ENCODE assay signal across 18 cellular contexts in genomic region chr7:44321796-44322195, GRCh38. TPM values are rescaled to one million over a fixed set of nuclear protein-coding genes. Genes with fewer than 3 reads are reported as not detected.
A peak's percentile ranks its signal among the peaks of the same experiment; 100 is the strongest.
DNase-seq lines count a peak whose midpoint lies in the region; ATAC-seq and TF ChIP-seq lines count a peak whose summit lies in the region.
"Had no signal": no experiment of that assay in that cellular context is flagged by ENCODE, and none has a peak within 500 bp of the region (broad histone marks: within the 10 kb centered on the region; RNA-seq: fewer than 3 reads in every experiment).

No MANE protein-coding gene starts in this region.

- DNase-seq in activated effector memory CD4-positive, alpha-beta T cell treated with anti-CD3 and anti-CD28 coated beads, Interleukin-2, amount 50 U/mL, for 16 hours: peak; percentile 57
- no peak for DNase-seq in activated effector memory CD4-positive, alpha-beta T cell treated with Interleukin-2 at 50 U/mL for 16 hours
- DNase-seq in heart right ventricle: no peak
- DNase-seq in neural crest cell (ENCODE audit: low read depth, low spot score): no peak
- peak; percentile 46 for DNase-seq in upper lobe of right lung
- no peak for DNase-seq in central memory CD4-positive, alpha-beta T cell
- no peak for DNase-seq in NCI-H187 (lab: John Stamatoyannopoulos, UW)
- DNase-seq in retina: no peak
- DNase-seq: BE2C; CD4-positive, CD25-positive, alpha-beta regulatory T cell; H7; HFFc6; NCI-H1436; NCI-H2029; NCI-H2171 treated with DMSO at 0.1 percent for 48 hours; NCI-H446 treated with DMSO at 0.1 percent for 48 hours; NK-92 treated with Interleukin-12 subunit alpha and Interleukin-12 subunit beta, amount 100 ng/mL, for 24 hours; SHP77 had no signal

- ATAC-seq in heart right ventricle: peak in 5 of 8 donors; percentile 3 to 30 (median 12)
- ATAC-seq in upper lobe of right lung: no peak

- no peaks in the 10 kb centered on the region for H3K9me3 ChIP-seq in heart right ventricle
- no peaks in the 10 kb centered on the region for H3K9me3 ChIP-seq in upper lobe of right lung
- H3K9me3 ChIP-seq: BE2C had no signal

- peak overlapping the region; percentile 62 for H3K4me3 Mint-ChIP-seq in neural crest cell
- H3K4me3 Mint-ChIP-seq: CD4-positive, CD25-positive, alpha-beta regulatory T cell; HFFc6 had no signal

- peaks cover 5% of the 10 kb centered on the region for H3K4me1 Mint-ChIP-seq in neural crest cell

- TF ChIP-seq CTCF in heart right ventricle (IDR thresholded peaks at IDR 0.05) (no peak), neural crest cell (conservative IDR thresholded peaks at IDR 0.05) (no peak), upper lobe of right lung (IDR thresholded peaks at IDR 0.05) (no peak)

- intact Hi-C loops in heart right ventricle (cut with DNase I): loop anchor here in 2 of 10 donors (5.0 to 10.0 kb wide), 2 partner anchors 64 to 153 kb away; no protein-coding TSS in a partner anchor
- intact Hi-C loops in upper lobe of right lung (cut with DNase I): no loop called here

- H3K36me3 ChIP-seq in heart right ventricle (no peaks in the 10 kb centered on the region), upper lobe of right lung (no peaks in the 10 kb centered on the region)
- H3K36me3 ChIP-seq: BE2C had no signal

- no peak overlapping the region for H3K27ac Mint-ChIP-seq in neural crest cell (ENCODE audit: unreplicated experiment)
- H3K27ac Mint-ChIP-seq: HFFc6 had no signal

- peaks cover 47% of the 10 kb centered on the region for H3K27me3 Mint-ChIP-seq in neural crest cell (ENCODE audit: low read depth)

- no peaks in the 10 kb centered on the region for H3K9me3 Mint-ChIP-seq in neural crest cell
- H3K9me3 Mint-ChIP-seq: HFFc6 had no signal

- no peaks in the 10 kb centered on the region for H3K36me3 Mint-ChIP-seq in neural crest cell (ENCODE audit: low read depth)
- H3K36me3 Mint-ChIP-seq: CD4-positive, CD25-positive, alpha-beta regulatory T cell had no signal

- peak overlapping the region in 7 of 10 donors; percentile 77 to 96 (median 86) for H3K27ac ChIP-seq in heart right ventricle
- H3K27ac ChIP-seq in upper lobe of right lung: no peak overlapping the region

- H3K27me3 ChIP-seq in heart right ventricle: peaks cover 0 to 31% (median 18%) of the 10 kb centered on the region in 7 donors
- peaks cover 23% of the 10 kb centered on the region for H3K27me3 ChIP-seq in upper lobe of right lung

- WGBS in heart right ventricle, 2 donors: 60 to 69% methylated on average over 18 of the region's 18 CpGs

- H3K4me1 ChIP-seq in heart right ventricle (peaks cover 0 to 72% (median 21%) of the 10 kb centered on the region in 9 donors), upper lobe of right lung (no peaks in the 10 kb centered on the region)

- H3K4me3 ChIP-seq in heart right ventricle (no peak overlapping the region), upper lobe of right lung (no peak overlapping the region)

RNA-seq across cellular contexts. Expression of gene CAMK2B, which starts 3.6 kb away (rescaled TPM):
- 100 to 1,000 TPM in 6 of 10 donors, 10 to 100 TPM in 4; 70.6 to 152 (median 126) TPM for total RNA-seq in heart right ventricle
- 100 to 1,000 TPM in 1 of 2 donors, 10 to 100 TPM in 1; 30.8 to 107 TPM for polyA plus RNA-seq in heart right ventricle
- total RNA-seq in neural crest cell: 1.6 and 2.4 TPM in 2 replicates
- 0.17 TPM for total RNA-seq in upper lobe of right lung
- total RNA-seq: CD4-positive, CD25-positive, alpha-beta regulatory T cell had no signal
- polyA plus RNA-seq: CD4-positive, CD25-positive, alpha-beta regulatory T cell had no signal

Comparison
In these comparisons a context has a peak if more than half of its experiments do, and no peak if none do; other contexts are left out.
1. DNase-seq: peak in activated effector memory CD4-positive, alpha-beta T cell treated with anti-CD3 and anti-CD28 coated beads, Interleukin-2, amount 50 U/mL, for 16 hours (single experiment) and upper lobe of right lung (single experiment); none in activated effector memory CD4-positive, alpha-beta T cell treated with Interleukin-2 at 50 U/mL for 16 hours (single experiment), heart right ventricle (0 of 2), neural crest cell (single experiment), central memory CD4-positive, alpha-beta T cell (single experiment), NCI-H187 (0 of 2) and retina (single experiment).
2. RNA of gene CAMK2B, which starts 3.6 kb away (total RNA-seq): 70.6 to 152 TPM in heart right ventricle; 1.6 to 2.4 TPM in neural crest cell and 0.17 TPM in upper lobe of right lung (single experiment); every median in the first group is over 10 times any median in the second.